Comparison of ENCODE assay signal across 18 cellular contexts in genomic region chr1:204337583-204337982, GRCh38.
"Had no signal": no experiment of that assay in that cellular context is flagged by ENCODE, and none has a peak within 500 bp of the region (broad histone marks: within the 10 kb centered on the region; RNA-seq: fewer than 3 reads in every experiment).

No MANE protein-coding gene starts in this region.

- H3K4me1 ChIP-seq: breast epithelium, foreskin keratinocyte, upper lobe of right lung had no signal

- ATAC-seq: activated CD4-positive, alpha-beta T cell treated with anti-CD3 and anti-CD28 coated beads for 36 hours; foreskin keratinocyte; upper lobe of right lung had no signal

- H3K9me3 ChIP-seq: breast epithelium, upper lobe of right lung had no signal

- H3K4me2 ChIP-seq: hepatocyte had no signal

- H3K27ac ChIP-seq: breast epithelium, epithelial cell of prostate, foreskin keratinocyte, hepatocyte, upper lobe of right lung had no signal

- H3K36me3 ChIP-seq: breast epithelium, upper lobe of right lung had no signal

- DNase-seq: activated B cell treated with CpG ODN at 0.5 μM for 24 hours; activated CD4-positive, alpha-beta T cell treated with anti-CD3 and anti-CD28 coated beads for 36 hours; activated CD4-positive, alpha-beta T cell treated with anti-CD3 and anti-CD28 coated beads, Interleukin-2, amount 50 U/mL, for 4 hours; activated CD8-positive, alpha-beta memory T cell treated with anti-CD3 and anti-CD28 coated beads for 24 hours; activated CD8-positive, alpha-beta memory T cell treated with anti-CD3 and anti-CD28 coated beads, Interleukin-2, amount 50 U/mL, for 4 hours; activated naive CD4-positive, alpha-beta T cell; activated T-cell treated with anti-CD3 and anti-CD28 coated beads, Interleukin-2, amount 50 U/mL, for 24 hours; cortex of kidney; foreskin keratinocyte; naive B cell; stimulated activated CD4-positive, alpha-beta T cell treated with anti-CD3 and anti-CD28 coated beads, Interleukin-2, amount 100 ng/mL, for 48 hours; stimulated activated CD8-positive, alpha-beta memory T cell treated with anti-CD3 and anti-CD28 coated beads, Interleukin-4, amount 100 ng/mL, for 48 hours; stimulated activated naive CD4-positive, alpha-beta T cell; T1000; upper lobe of right lung had no signal

- H3K27me3 ChIP-seq: breast epithelium, hepatocyte, upper lobe of right lung had no signal

- H2AFZ ChIP-seq: hepatocyte had no signal

- H3K4me3 ChIP-seq: hepatocyte, upper lobe of right lung had no signal
